In genomic region chr3:12427551-12427950, GRCh38 we compare ENCODE assay signal across 19 cellular contexts. TPM values are rescaled to one million over a fixed set of nuclear protein-coding genes. Genes with fewer than 3 reads are reported as not detected.
DNase-seq lines count a peak whose midpoint lies in the region; ATAC-seq and TF ChIP-seq lines count a peak whose summit lies in the region.
"Had no signal": no experiment of that assay in that cellular context is flagged by ENCODE, and none has a peak within 500 bp of the region (broad histone marks: within the 10 kb centered on the region; RNA-seq: fewer than 3 reads in every experiment).

No MANE protein-coding gene starts in this region.

- no peaks in the 10 kb centered on the region for H3K36me3 Mint-ChIP-seq in effector memory CD8-positive, alpha-beta T cell (ENCODE audit: insufficient read depth)

- CTCF ChIA-PET in Panc1 (lab: Charles Lee) = no interaction called here

- DNase-seq in SIG-M5 treated with dmso at 0.1 percent for 504 hours (lab: John Stamatoyannopoulos, UW; ENCODE audit: unreplicated experiment) (peak; percentile 51), SIG-M5 (lab: John Stamatoyannopoulos, UW) (no peak), Panc1 (ENCODE audit: low read depth, low spot score) (no peak), fibroblast of gingiva (ENCODE audit: low read depth) (peak; percentile 36), upper lobe of right lung (no peak)
- DNase-seq in effector memory CD8-positive, alpha-beta T cell = no peak
- DNase-seq: CD4-positive, alpha-beta T cell; DMS79; NCI-H1105 treated with DMSO at 0.1 percent for 48 hours; NCI-H187 treated with DMSO at 0.1 percent for 48 hours; NCI-H524; PC-3 had no signal

- TF ChIP-seq CTCF in Panc1 (IDR thresholded peaks at IDR 0.05) = no peak
- TF ChIP-seq CTCF in upper lobe of right lung (IDR thresholded peaks at IDR 0.05) = no peak

- H3K36me3 ChIP-seq in Panc1 (ENCODE audit: control insufficient read depth, insufficient read depth, low read length) (no peaks in the 10 kb centered on the region; the same call in 1 of the 2 replicates), upper lobe of right lung (no peaks in the 10 kb centered on the region)

- H3K27me3 Mint-ChIP-seq in effector memory CD8-positive, alpha-beta T cell = peaks cover 13 to 30% of the 10 kb centered on the region in 2 donors

- no peak overlapping the region for H3K27ac Mint-ChIP-seq in effector memory CD8-positive, alpha-beta T cell
- H3K27ac Mint-ChIP-seq: CD4-positive, alpha-beta T cell had no signal

- peak overlapping the region; percentile 66 for H3K27ac ChIP-seq in Panc1 (ENCODE audit: low read length)
- no peak overlapping the region for H3K27ac ChIP-seq in upper lobe of right lung
- H3K27ac ChIP-seq: HL-60 had no signal

- H3K4me1 Mint-ChIP-seq in effector memory CD8-positive, alpha-beta T cell (ENCODE audit: low read depth in 2 of 2) = peaks cover 0 to 4% of the 10 kb centered on the region in 2 donors

- BruUV-seq in Panc1 (replicated peaks; lab: Mats Ljungman, UMichigan) = no TSS peak

- intact Hi-C loops in Panc1 (cut with micrococcal nuclease; ENCODE audit: unreplicated experiment) = no loop called here
- intact Hi-C loops in upper lobe of right lung (cut with DNase I) = no loop called here

- POLR2A ChIA-PET in Panc1 (lab: Charles Lee) = no interaction called here

- H3K4me3 Mint-ChIP-seq in effector memory CD8-positive, alpha-beta T cell = no peak overlapping the region
- H3K4me3 Mint-ChIP-seq: CD4-positive, alpha-beta T cell had no signal

- H3K4me3 ChIP-seq in Panc1 (ENCODE audit: low read depth in 2 of 2, low read length in 2 of 2) (no peak overlapping the region), upper lobe of right lung (no peak overlapping the region)
- H3K4me3 ChIP-seq: GM12878, K562 had no signal

- no peaks in the 10 kb centered on the region for H3K9me3 ChIP-seq in Panc1 (ENCODE audit: control insufficient read depth, insufficient read depth, low read depth, low read length)
- no peaks in the 10 kb centered on the region for H3K9me3 ChIP-seq in upper lobe of right lung

- H3K9me3 Mint-ChIP-seq in effector memory CD8-positive, alpha-beta T cell = no peaks in the 10 kb centered on the region
- H3K9me3 Mint-ChIP-seq: CD4-positive, alpha-beta T cell had no signal

- no peak for ATAC-seq in Panc1
- peak; percentile 71 for ATAC-seq in upper lobe of right lung
- no peak for ATAC-seq in effector memory CD8-positive, alpha-beta T cell (replicated peaks)
- ATAC-seq in HG03565 (IDR thresholded peaks at IDR 0.05; ENCODE audit: unreplicated experiment) = no peak
- ATAC-seq in GM21367 (IDR thresholded peaks at IDR 0.05; ENCODE audit: unreplicated experiment) = no peak
- ATAC-seq: GM12878, HCT116, K562, PC-3, Right ventricle myocardium inferior had no signal

- H3K27me3 ChIP-seq in Panc1 (ENCODE audit: control insufficient read depth, insufficient read depth, low read length) (no peaks in the 10 kb centered on the region), upper lobe of right lung (no peaks in the 10 kb centered on the region)

- H3K4me1 ChIP-seq in Panc1 (ENCODE audit: control insufficient read depth, insufficient read depth, low read length) (peaks cover 39% of the 10 kb centered on the region), upper lobe of right lung (peaks cover 23% of the 10 kb centered on the region)

- in situ Hi-C loops in Panc1 (cut with HindIII; ENCODE audit: low pct_unique_long_range_greater_than_20kb, low sequenced_read_pairs) = no loop called here

RNA-seq across cellular contexts. Expression of gene TSEN2, which starts 56.7 kb away (rescaled TPM):
- total RNA-seq in Panc1 (2021; ENCODE audit: unreplicated experiment) (22.0 TPM), upper lobe of right lung (16.0 TPM)
- 14.9 TPM for polyA plus RNA-seq in Panc1 (2012; ENCODE audit: insufficient read length)

Comparison
In these comparisons a context has a peak if more than half of its experiments do, and no peak if none do; other contexts are left out.
1. DNase-seq: peak in SIG-M5 treated with dmso at 0.1 percent for 504 hours (single experiment) and fibroblast of gingiva (single experiment); none in SIG-M5 (single experiment), Panc1 (single experiment), upper lobe of right lung (single experiment) and effector memory CD8-positive, alpha-beta T cell (0 of 3).